9 cellular contexts compared by ENCODE assay signal in the genomic region with DNA sequence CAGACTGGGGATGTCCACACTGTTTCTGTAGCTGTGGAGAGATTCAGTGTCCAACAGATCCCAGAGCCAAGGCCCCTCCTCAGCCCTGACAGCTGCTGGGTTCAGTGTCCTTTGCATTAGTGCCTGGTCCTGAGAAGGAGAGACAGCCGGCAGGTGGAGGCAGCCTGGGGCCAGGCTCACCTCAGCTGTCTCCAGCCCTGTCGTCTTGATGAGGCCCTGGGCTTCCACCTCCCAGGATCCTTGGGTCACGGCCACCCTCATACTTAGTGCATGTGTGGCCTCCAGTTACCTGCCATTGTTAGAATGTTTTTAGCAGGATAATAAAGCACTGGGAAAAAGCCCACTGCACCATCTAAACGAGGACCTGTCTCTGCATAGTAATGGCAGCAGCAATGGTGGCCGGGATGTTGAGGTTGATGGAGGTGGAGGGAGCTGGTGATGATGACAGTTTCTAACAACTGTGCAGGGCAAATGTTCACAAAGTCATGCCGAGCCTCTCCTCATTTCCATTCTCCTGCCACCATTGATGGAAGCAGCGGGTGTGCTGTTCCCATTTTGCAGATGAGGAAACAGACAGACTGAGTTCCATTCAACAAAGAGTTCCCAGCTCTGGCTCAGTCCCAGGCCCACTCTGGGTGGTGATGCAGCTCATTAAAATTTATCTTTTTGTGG. TPM values are rescaled to one million over a fixed set of nuclear protein-coding genes. Genes with fewer than 3 reads are reported as not detected.
DNase-seq lines count a peak whose midpoint lies in the region; ATAC-seq and TF ChIP-seq lines count a peak whose summit lies in the region.
"Had no signal": no experiment of that assay in that cellular context is flagged by ENCODE, and none has a peak within 500 bp of the region (broad histone marks: within the 10 kb centered on the region; RNA-seq: fewer than 3 reads in every experiment).

No MANE protein-coding gene starts in this region.

- no peak for DNase-seq in activated naive CD4-positive, alpha-beta T cell (lab: John Stamatoyannopoulos, UW)
- DNase-seq in WTC11 (ENCODE audit: low spot score) (no peak), thoracic aorta (ENCODE audit: low spot score) (no peak), NCI-H2196 treated with DMSO at 0.1 percent for 48 hours (lab: John Stamatoyannopoulos, UW; ENCODE audit: unreplicated experiment) (no peak), midbrain (lab: John Stamatoyannopoulos, UW) (no peak), cerebellum (ENCODE audit: low spot score) (no peak)

- no peak for ATAC-seq in WTC11
- no peak for ATAC-seq in gastroesophageal sphincter
- ATAC-seq in thoracic aorta (ENCODE audit: insufficient number of reproducible peaks, low FRiP score, low read depth) = no peak

- H3K27me3 ChIP-seq in gastroesophageal sphincter (no peaks in the 10 kb centered on the region), thoracic aorta (replicated peaks; ENCODE audit: insufficient read depth) (no peaks in the 10 kb centered on the region)

- peak overlapping the region; percentile 1 to 84 (median 80) for H3K27ac ChIP-seq in gastroesophageal sphincter
- H3K27ac ChIP-seq in thoracic aorta = peak overlapping the region; percentile 69 to 70
- H3K27ac ChIP-seq: C4-2B had no signal

- 61 to 85% methylated on average over 4 to 5 of the region's 7 CpGs for WGBS in gastroesophageal sphincter (ENCODE audit: low coverage in 1 of 2), 2 donors

- no peak for TF ChIP-seq POLR2A in gastroesophageal sphincter (IDR thresholded peaks at IDR 0.05)

- H3K4me1 Mint-ChIP-seq in activated naive CD4-positive, alpha-beta T cell treated with anti-CD3 and anti-CD28 coated beads, Interleukin-2, amount 50 U/mL, for 24 hours = peaks cover 85% of the 10 kb centered on the region
- peaks cover 32% of the 10 kb centered on the region for H3K4me1 Mint-ChIP-seq in WTC11

- H3K27me3 Mint-ChIP-seq in activated naive CD4-positive, alpha-beta T cell treated with anti-CD3 and anti-CD28 coated beads, Interleukin-2, amount 50 U/mL, for 24 hours = no peaks in the 10 kb centered on the region
- no peaks in the 10 kb centered on the region for H3K27me3 Mint-ChIP-seq in WTC11 (ENCODE audit: low read depth)

- CTCF ChIA-PET in WTC11 (lab: Charles Lee) = interaction anchor here (1.2 to 7.5 kb wide), 3 partner anchors 19 to 78 kb away, joined by 3 to 52 read pairs (median 4); no protein-coding TSS in a partner anchor

- peaks cover 2% of the 10 kb centered on the region for H3K36me3 Mint-ChIP-seq in activated naive CD4-positive, alpha-beta T cell treated with anti-CD3 and anti-CD28 coated beads, Interleukin-2, amount 50 U/mL, for 24 hours
- H3K36me3 Mint-ChIP-seq in WTC11 = no peaks in the 10 kb centered on the region

- H3K4me3 Mint-ChIP-seq in activated naive CD4-positive, alpha-beta T cell treated with anti-CD3 and anti-CD28 coated beads, Interleukin-2, amount 50 U/mL, for 24 hours = peak overlapping the region; percentile 74
- no peak overlapping the region for H3K4me3 Mint-ChIP-seq in WTC11

- H3K9me3 ChIP-seq in gastroesophageal sphincter (no peaks in the 10 kb centered on the region), thoracic aorta (no peaks in the 10 kb centered on the region)

- H3K27ac Mint-ChIP-seq in activated naive CD4-positive, alpha-beta T cell treated with anti-CD3 and anti-CD28 coated beads, Interleukin-2, amount 50 U/mL, for 24 hours = peak overlapping the region; percentile 99
- H3K27ac Mint-ChIP-seq in WTC11 = peak overlapping the region; percentile 76; the same call in 1 of the 2 replicates

- H3K4me3 ChIP-seq in gastroesophageal sphincter = no peak overlapping the region
- H3K4me3 ChIP-seq in thoracic aorta = no peak overlapping the region

- H3K36me3 ChIP-seq in gastroesophageal sphincter (no peaks in the 10 kb centered on the region), thoracic aorta (peaks cover 40% of the 10 kb centered on the region)

- no peaks in the 10 kb centered on the region for H3K9me3 Mint-ChIP-seq in activated naive CD4-positive, alpha-beta T cell treated with anti-CD3 and anti-CD28 coated beads, Interleukin-2, amount 50 U/mL, for 24 hours
- H3K9me3 Mint-ChIP-seq in WTC11 = no peaks in the 10 kb centered on the region

- TF ChIP-seq CTCF in WTC11 (IDR thresholded peaks at IDR 0.05) (no peak), gastroesophageal sphincter (IDR thresholded peaks at IDR 0.05) (no peak), thoracic aorta (IDR thresholded peaks at IDR 0.05) (no peak)

- POLR2A ChIA-PET in WTC11 (lab: Charles Lee) = no interaction called here

- H3K4me1 ChIP-seq in gastroesophageal sphincter (peaks cover 12 to 88% (median 28%) of the 10 kb centered on the region in 3 donors), thoracic aorta (ENCODE audit: control insufficient read depth in 1 of 2, low read depth in 2 of 2) (peaks cover 38 to 65% of the 10 kb centered on the region in 2 donors)

- TF ChIP-seq EP300 in gastroesophageal sphincter (IDR thresholded peaks at IDR 0.05) = no peak

TF ChIP-seq in WTC11, 78 proteins besides CTCF, POLR2A, EP300 and RAD21 (continues in another document):
- TF ChIP-seq GTF2I (CRISPR knock-in tag; conservative IDR thresholded peaks at IDR 0.05) (no peak), ZNF263 (CRISPR knock-in tag; IDR thresholded peaks at IDR 0.05; ENCODE audit: low read depth) (no peak), EMX1 (CRISPR knock-in tag; IDR thresholded peaks at IDR 0.05) (no peak), TEAD1 (CRISPR knock-in tag; IDR thresholded peaks at IDR 0.05) (no peak), RORB (CRISPR knock-in tag; IDR thresholded peaks at IDR 0.05) (no peak), GRHL2 (CRISPR knock-in tag; IDR thresholded peaks at IDR 0.05; ENCODE audit: insufficient replicate concordance, severe bottlenecking) (no peak), NFATC4 (CRISPR knock-in tag; IDR thresholded peaks at IDR 0.05) (no peak)
- TF ChIP-seq, protein P1, sequence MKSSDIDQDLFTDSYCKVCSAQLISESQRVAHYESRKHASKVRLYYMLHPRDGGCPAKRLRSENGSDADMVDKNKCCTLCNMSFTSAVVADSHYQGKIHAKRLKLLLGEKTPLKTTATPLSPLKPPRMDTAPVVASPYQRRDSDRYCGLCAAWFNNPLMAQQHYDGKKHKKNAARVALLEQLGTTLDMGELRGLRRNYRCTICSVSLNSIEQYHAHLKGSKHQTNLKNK (CRISPR knock-in tag; IDR thresholded peaks at IDR 0.05) = no peak
- TF ChIP-seq, protein P2, sequence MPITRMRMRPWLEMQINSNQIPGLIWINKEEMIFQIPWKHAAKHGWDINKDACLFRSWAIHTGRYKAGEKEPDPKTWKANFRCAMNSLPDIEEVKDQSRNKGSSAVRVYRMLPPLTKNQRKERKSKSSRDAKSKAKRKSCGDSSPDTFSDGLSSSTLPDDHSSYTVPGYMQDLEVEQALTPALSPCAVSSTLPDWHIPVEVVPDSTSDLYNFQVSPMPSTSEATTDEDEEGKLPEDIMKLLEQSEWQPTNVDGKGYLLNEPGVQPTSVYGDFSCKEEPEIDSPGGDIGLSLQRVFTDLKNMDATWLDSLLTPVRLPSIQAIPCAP (CRISPR knock-in tag; IDR thresholded peaks at IDR 0.05) = no peak
- TF ChIP-seq, protein P3, sequence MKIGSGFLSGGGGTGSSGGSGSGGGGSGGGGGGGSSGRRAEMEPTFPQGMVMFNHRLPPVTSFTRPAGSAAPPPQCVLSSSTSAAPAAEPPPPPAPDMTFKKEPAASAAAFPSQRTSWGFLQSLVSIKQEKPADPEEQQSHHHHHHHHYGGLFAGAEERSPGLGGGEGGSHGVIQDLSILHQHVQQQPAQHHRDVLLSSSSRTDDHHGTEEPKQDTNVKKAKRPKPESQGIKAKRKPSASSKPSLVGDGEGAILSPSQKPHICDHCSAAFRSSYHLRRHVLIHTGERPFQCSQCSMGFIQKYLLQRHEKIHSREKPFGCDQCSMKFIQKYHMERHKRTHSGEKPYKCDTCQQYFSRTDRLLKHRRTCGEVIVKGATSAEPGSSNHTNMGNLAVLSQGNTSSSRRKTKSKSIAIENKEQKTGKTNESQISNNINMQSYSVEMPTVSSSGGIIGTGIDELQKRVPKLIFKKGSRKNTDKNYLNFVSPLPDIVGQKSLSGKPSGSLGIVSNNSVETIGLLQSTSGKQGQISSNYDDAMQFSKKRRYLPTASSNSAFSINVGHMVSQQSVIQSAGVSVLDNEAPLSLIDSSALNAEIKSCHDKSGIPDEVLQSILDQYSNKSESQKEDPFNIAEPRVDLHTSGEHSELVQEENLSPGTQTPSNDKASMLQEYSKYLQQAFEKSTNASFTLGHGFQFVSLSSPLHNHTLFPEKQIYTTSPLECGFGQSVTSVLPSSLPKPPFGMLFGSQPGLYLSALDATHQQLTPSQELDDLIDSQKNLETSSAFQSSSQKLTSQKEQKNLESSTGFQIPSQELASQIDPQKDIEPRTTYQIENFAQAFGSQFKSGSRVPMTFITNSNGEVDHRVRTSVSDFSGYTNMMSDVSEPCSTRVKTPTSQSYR (CRISPR knock-in tag; IDR thresholded peaks at IDR 0.05) = no peak
- TF ChIP-seq, protein P4, sequence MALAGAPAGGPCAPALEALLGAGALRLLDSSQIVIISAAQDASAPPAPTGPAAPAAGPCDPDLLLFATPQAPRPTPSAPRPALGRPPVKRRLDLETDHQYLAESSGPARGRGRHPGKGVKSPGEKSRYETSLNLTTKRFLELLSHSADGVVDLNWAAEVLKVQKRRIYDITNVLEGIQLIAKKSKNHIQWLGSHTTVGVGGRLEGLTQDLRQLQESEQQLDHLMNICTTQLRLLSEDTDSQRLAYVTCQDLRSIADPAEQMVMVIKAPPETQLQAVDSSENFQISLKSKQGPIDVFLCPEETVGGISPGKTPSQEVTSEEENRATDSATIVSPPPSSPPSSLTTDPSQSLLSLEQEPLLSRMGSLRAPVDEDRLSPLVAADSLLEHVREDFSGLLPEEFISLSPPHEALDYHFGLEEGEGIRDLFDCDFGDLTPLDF (CRISPR knock-in tag; IDR thresholded peaks at IDR 0.05) = no peak

RNA-seq across cellular contexts. Expression of a gene that starts 17.7 kb away (rescaled TPM):
- 0.37 to 0.73 TPM (median 0.71 TPM) in 3 replicates for total RNA-seq in WTC11 (2021)
- total RNA-seq in gastroesophageal sphincter = 100 to 1,000 TPM; 118 to 208 (median 120) TPM
- 10 to 100 TPM; 47.2 to 48.3 TPM for total RNA-seq in thoracic aorta
- total RNA-seq in cerebellum = 0.54 TPM

RNA-seq across cellular contexts. Expression of a gene that starts 31.6 kb away (rescaled TPM):
- total RNA-seq in WTC11 (2021) (not detected in 3 replicates), gastroesophageal sphincter (not detected), thoracic aorta (not detected), cerebellum (2.4 TPM)

RNA-seq across cellular contexts. Expression of a gene that starts 38.4 kb away (rescaled TPM):
- total RNA-seq in WTC11 (2021) (not detected in 3 replicates), gastroesophageal sphincter (not detected), thoracic aorta (not detected), cerebellum (not detected)

Comparison
In these comparisons a context has a peak if more than half of its experiments do, and no peak if none do; other contexts are left out.
1. RNA of a gene that starts 17.7 kb away (total RNA-seq): 118 to 208 TPM in gastroesophageal sphincter and 47.2 to 48.3 TPM in thoracic aorta; 0.54 TPM in cerebellum (single experiment) and 0.37 to 0.73 TPM in WTC11; every median in the first group is over 10 times any median in the second.